Comparison of ENCODE assay signal across 1 cellular context in genomic region chr20:10653593-10654288, GRCh38.
TF ChIP-seq lines count a peak whose summit lies in the region.

No MANE protein-coding gene starts in this region.

TF ChIP-seq in GM12878, 131 proteins besides CTCF, POLR2A, EP300 and RAD21 (continued from another document and continues in another):
- TF ChIP-seq ZBTB33 (IDR thresholded peaks at IDR 0.05), result no peak
- no peak for TF ChIP-seq MLLT1 (IDR thresholded peaks at IDR 0.05)
- no peak for TF ChIP-seq JUND (IDR thresholded peaks at IDR 0.05; ENCODE audit: low read depth, low read length)
- no peak for TF ChIP-seq ZNF622 (IDR thresholded peaks at IDR 0.05)
- no peak for TF ChIP-seq ZNF207 (IDR thresholded peaks at IDR 0.05; ENCODE audit: borderline replicate concordance)
- no peak for TF ChIP-seq E2F4 (IDR thresholded peaks at IDR 0.05; ENCODE audit: low read depth, low read length)
- TF ChIP-seq ZNF384 (IDR thresholded peaks at IDR 0.05; ENCODE audit: borderline replicate concordance, low read depth, low read length), result no peak
- TF ChIP-seq SMARCA5 (IDR thresholded peaks at IDR 0.05), result no peak
- no peak for TF ChIP-seq RAD51 (IDR thresholded peaks at IDR 0.05)
- no peak for TF ChIP-seq PRDM15 (CRISPR knock-in tag; IDR thresholded peaks at IDR 0.05)
- TF ChIP-seq CHD4 (IDR thresholded peaks at IDR 0.05), result no peak
- no peak for TF ChIP-seq KAT2A (conservative IDR thresholded peaks at IDR 0.05; ENCODE audit: control insufficient read depth, low read depth, low read length)
- TF ChIP-seq TBL1XR1 (IDR thresholded peaks at IDR 0.05; ENCODE audit: low read depth, low read length), result no peak
- TF ChIP-seq CREM (IDR thresholded peaks at IDR 0.05; ENCODE audit: low read depth), result no peak
- TF ChIP-seq RB1 (IDR thresholded peaks at IDR 0.05; ENCODE audit: borderline replicate concordance), result no peak
- no peak for TF ChIP-seq GATAD2B (conservative IDR thresholded peaks at IDR 0.05; ENCODE audit: low read depth)
- no peak for TF ChIP-seq SRF (IDR thresholded peaks at IDR 0.05; ENCODE audit: low read depth in 2 of 2, low read length in 2 of 2)
- TF ChIP-seq USF2 (IDR thresholded peaks at IDR 0.05; ENCODE audit: borderline replicate concordance, low read depth, low read length), result no peak
- TF ChIP-seq MTA2 (IDR thresholded peaks at IDR 0.05; ENCODE audit: low read depth), result 0 out of 2 replicates have a peak, but pooled peaks have one; percentile 16
- TF ChIP-seq DPF2 (IDR thresholded peaks at IDR 0.05), result no peak
- TF ChIP-seq ZSCAN29 (IDR thresholded peaks at IDR 0.05), result no peak
- no peak for TF ChIP-seq REST (IDR thresholded peaks at IDR 0.05; ENCODE audit: low read depth, low read length)
- TF ChIP-seq YBX1 (IDR thresholded peaks at IDR 0.05), result no peak
- TF ChIP-seq ETV6 (conservative IDR thresholded peaks at IDR 0.05 in 1 of 2, IDR thresholded peaks at IDR 0.05 in 1 of 2; ENCODE audit: borderline replicate concordance in 1 of 2, low read depth in 1 of 2), result 0 out of 4 replicates have a peak, but pooled peaks of 1 of the 2 experiments have one; percentile 15
- no peak for TF ChIP-seq ZBTB40 (IDR thresholded peaks at IDR 0.05; ENCODE audit: borderline replicate concordance)
- TF ChIP-seq MEF2A (IDR thresholded peaks at IDR 0.05; ENCODE audit: insufficient read depth, low read depth, low read length), result no peak
- peak; percentile 76; the same call in 1 of the 3 replicates for TF ChIP-seq POU2F2 (IDR thresholded peaks at IDR 0.05; ENCODE audit: borderline replicate concordance, low read depth, low read length)
- peak; percentile 80 for TF ChIP-seq RUNX3 (IDR thresholded peaks at IDR 0.05; ENCODE audit: low read length)
- no peak for TF ChIP-seq KLF5 (IDR thresholded peaks at IDR 0.05; ENCODE audit: partially characterized antibody)
- TF ChIP-seq BHLHE40 (IDR thresholded peaks at IDR 0.05; ENCODE audit: borderline replicate concordance in 1 of 2, low read depth in 2 of 2, low read length in 1 of 2), result no peak
- TF ChIP-seq JUNB (IDR thresholded peaks at IDR 0.05), result no peak
- no peak for TF ChIP-seq ASH2L (IDR thresholded peaks at IDR 0.05; ENCODE audit: borderline replicate concordance, low read depth)
- TF ChIP-seq ZBTB11 (CRISPR knock-in tag; IDR thresholded peaks at IDR 0.05), result no peak
- no peak for TF ChIP-seq CBFB (IDR thresholded peaks at IDR 0.05; ENCODE audit: low read depth)
- no peak for TF ChIP-seq MYB (IDR thresholded peaks at IDR 0.05; ENCODE audit: borderline replicate concordance, low read depth, low read length)
- TF ChIP-seq MYC (IDR thresholded peaks at IDR 0.05; ENCODE audit: insufficient read depth, insufficient read length, insufficient replicate concordance, low read length, severe bottlenecking), result no peak
- TF ChIP-seq KDM1A (IDR thresholded peaks at IDR 0.05; ENCODE audit: borderline replicate concordance), result no peak
- peak; percentile 60; the same call in 1 of the 2 replicates for TF ChIP-seq BCL11A (IDR thresholded peaks at IDR 0.05; ENCODE audit: low read depth, low read length)
- TF ChIP-seq CBX3 (IDR thresholded peaks at IDR 0.05; ENCODE audit: borderline replicate concordance, low read depth), result no peak
- no peak for TF ChIP-seq HCFC1 (IDR thresholded peaks at IDR 0.05; ENCODE audit: low read length)
- TF ChIP-seq TAF1 (IDR thresholded peaks at IDR 0.05; ENCODE audit: borderline replicate concordance, low read depth, low read length), result no peak
- TF ChIP-seq EGR1 (IDR thresholded peaks at IDR 0.05; ENCODE audit: borderline replicate concordance in 1 of 2, low read depth in 2 of 2, low read length in 2 of 2), result no peak
- no peak for TF ChIP-seq ZNF217 (IDR thresholded peaks at IDR 0.05)
- TF ChIP-seq SREBF2 (IDR thresholded peaks at IDR 0.05; ENCODE audit: low read length), result no peak
